ENCODE assay signal across 8 cellular contexts in genomic region chr2:39593439-39594393, GRCh38.
DNase-seq lines count a peak whose midpoint lies in the region; ATAC-seq and TF ChIP-seq lines count a peak whose summit lies in the region.

No MANE protein-coding gene starts in this region.

- H3K4me3 ChIP-seq in BJ (ENCODE audit: low read depth, low read length) (no peak overlapping the region), GM23248 (no peak overlapping the region), kidney epithelial cell (ENCODE audit: low read depth, low read length) (no peak overlapping the region), aorta (ENCODE audit: low read length in 2 of 2) (no peak overlapping the region), spleen (no peak overlapping the region)

- no peaks in the 10 kb centered on the region for H3K79me2 ChIP-seq in GM23248 (ENCODE audit: insufficient read depth)

- in situ Hi-C loops in GM23248 (cut with MboI): no loop called here

- WGBS in GM23248 (ENCODE audit: low coverage in 1 of 2, low lambda C conversion rate in 2 of 2, missing lambda C conversion rate in 2 of 2), 2 experiments: 43 to 46% methylated on average over 8 to 9 of the region's 9 CpGs
- WGBS in aorta, 2 donors: 48% methylated on average over 9 of the region's 9 CpGs
- 63 to 71% (median 66%) methylated on average over 8 to 9 of the region's 9 CpGs for WGBS in spleen, 5 donors

- peak; percentile 83 for TF ChIP-seq CTCF in BJ (IDR thresholded peaks at IDR 0.05; ENCODE audit: insufficient read depth, low read depth, low read length)
- peak; percentile 67 for TF ChIP-seq CTCF in kidney epithelial cell (IDR thresholded peaks at IDR 0.05; ENCODE audit: insufficient read depth, low read length, poor library complexity, severe bottlenecking)
- TF ChIP-seq CTCF in spleen (IDR thresholded peaks at IDR 0.05 in 8 of 11, conservative IDR thresholded peaks at IDR 0.05 in 3 of 11): peak in 4 of 11 experiments; percentile 32 to 41 (median 34)

- intact Hi-C loops in aorta (cut with DNase I) (loop anchor here in 1 of 2 donors (10.0 kb wide), 1 partner anchor 101 kb away; no protein-coding TSS in a partner anchor), spleen (cut with DNase I; ENCODE audit: low total_unique reads) (no loop called here)

- POLR2A ChIA-PET in BJ (lab: Charles Lee): interaction anchor here (0.6 to 0.7 kb wide), 2 partner anchors 55 to 69 kb away, joined by 4 to 7 read pairs; no protein-coding TSS in a partner anchor

- no peaks in the 10 kb centered on the region for H3F3A ChIP-seq in GM23248 (ENCODE audit: insufficient read depth)

- no peaks in the 10 kb centered on the region for H4K20me1 ChIP-seq in GM23248 (ENCODE audit: insufficient read depth)

- ATAC-seq in aorta (ENCODE audit: low FRiP score): peak; percentile 79

- no peak overlapping the region for H3K4me2 ChIP-seq in GM23248 (ENCODE audit: unreplicated experiment)

- H3K9me2 ChIP-seq in GM23248 (ENCODE audit: insufficient read depth): no peaks in the 10 kb centered on the region

- H3K4me1 ChIP-seq in GM23248 (ENCODE audit: insufficient read depth) (0 out of 2 replicates have a peak, but pooled peaks cover 3% of the 10 kb centered on the region), aorta (ENCODE audit: control insufficient read depth in 1 of 2, insufficient read depth in 2 of 2, low read length in 2 of 2) (no peaks in the 10 kb centered on the region), spleen (no peaks in the 10 kb centered on the region)

- no peaks in the 10 kb centered on the region for H3K9me3 ChIP-seq in GM23248 (ENCODE audit: low read depth)
- peaks cover 1% of the 10 kb centered on the region for H3K9me3 ChIP-seq in aorta (ENCODE audit: control insufficient read depth, low read length)
- no peaks in the 10 kb centered on the region for H3K9me3 ChIP-seq in spleen

- CTCF ChIA-PET in BJ (lab: Yijun Ruan, JAX): interaction anchor here (0.6 to 4.3 kb wide), 23 partner anchors 9 to 324 kb away, joined by 3 to 53 read pairs (median 5); no protein-coding TSS in a partner anchor

- H3K27me3 ChIP-seq in BJ (ENCODE audit: control insufficient read depth, insufficient read depth, low read length) (no peaks in the 10 kb centered on the region), GM23248 (replicated peaks; ENCODE audit: insufficient read depth) (no peaks in the 10 kb centered on the region), kidney epithelial cell (ENCODE audit: control insufficient read depth, insufficient read depth, low read length) (no peaks in the 10 kb centered on the region), aorta (ENCODE audit: control insufficient read depth in 1 of 2, insufficient read depth in 2 of 2, low read length in 1 of 2) (no peaks in the 10 kb centered on the region), spleen (replicated peaks in 1 of 7) (no peaks in the 10 kb centered on the region)

- H3K36me3 ChIP-seq in BJ (ENCODE audit: control insufficient read depth, insufficient read depth, low read length) (no peaks in the 10 kb centered on the region), GM23248 (ENCODE audit: low read depth) (no peaks in the 10 kb centered on the region), kidney epithelial cell (ENCODE audit: control insufficient read depth, insufficient read depth, low read length) (no peaks in the 10 kb centered on the region), aorta (ENCODE audit: control insufficient read depth in 1 of 2, insufficient read depth in 2 of 2, low read length in 1 of 2) (no peaks in the 10 kb centered on the region), spleen (no peaks in the 10 kb centered on the region)

- peak overlapping the region; percentile 32; the same call in 1 of the 2 replicates for H2AFZ ChIP-seq in GM23248

- H3K27ac ChIP-seq in GM23248 (no peak overlapping the region), aorta (ENCODE audit: low read depth in 1 of 2, low read length in 2 of 2) (no peak overlapping the region), spleen (no peak overlapping the region)

- DNase-seq in BJ (ENCODE audit: low read depth) (peak; percentile 28), GM23248 (peak; percentile 86), NCI-H446 (lab: John Stamatoyannopoulos, UW) (peak; percentile 60 to 72), brain pericyte (ENCODE audit: low read depth, low spot score) (peak; percentile 11), kidney epithelial cell (ENCODE audit: low read depth) (peak; percentile 50), aorta (peak in 1 of 2 donors; percentile 60), spleen (no peak)
- no peak for DNase-seq in activated naive CD4-positive, alpha-beta T cell (lab: John Stamatoyannopoulos, UW)

- no peak overlapping the region for H3K9ac ChIP-seq in GM23248

- TF ChIP-seq POLR2A in spleen (IDR thresholded peaks at IDR 0.05): no peak

Comparison
In these comparisons a context has a peak if more than half of its experiments do, and no peak if none do; other contexts are left out.
1. DNase-seq: peak in BJ (single experiment), GM23248 (single experiment), NCI-H446 (2 of 2), brain pericyte (single experiment) and kidney epithelial cell (single experiment); none in activated naive CD4-positive, alpha-beta T cell (0 of 4) and spleen (single experiment).